Comparison of ENCODE assay signal across 11 cellular contexts in genomic region chr7:29806793-29807178, GRCh38. TPM values are rescaled to one million over a fixed set of nuclear protein-coding genes. Genes with fewer than 3 reads are reported as not detected.
A peak's percentile ranks its signal among the peaks of the same experiment; 100 is the strongest.
DNase-seq lines count a peak whose midpoint lies in the region; ATAC-seq, FAIRE-seq and TF ChIP-seq lines count a peak whose summit lies in the region.
"Had no signal": no experiment of that assay in that cellular context is flagged by ENCODE, and none has a peak within 500 bp of the region (broad histone marks: within the 10 kb centered on the region; RNA-seq: fewer than 3 reads in every experiment).

No MANE protein-coding gene starts in this region.

- no peaks in the 10 kb centered on the region for H3K36me3 Mint-ChIP-seq in activated T-cell treated with anti-CD3 and anti-CD28 coated beads, Interleukin-2, amount 50 U/mL, for 24 hours (ENCODE audit: low read depth)

- TF ChIP-seq POLR2A in endothelial cell of umbilical vein (IDR thresholded peaks at IDR 0.05; ENCODE audit: low read depth, low read length) (no peak), upper lobe of left lung (IDR thresholded peaks at IDR 0.05) (no peak), GM18505 (IDR thresholded peaks at IDR 0.05; ENCODE audit: borderline replicate concordance, extremely low read depth, insufficient read depth, insufficient read length) (no peak)

- CTCF ChIA-PET in endothelial cell of umbilical vein (lab: Charles Lee) = interaction anchor here (1.0 to 1.4 kb wide), 4 partner anchors 11 to 171 kb away, joined by 3 to 5 read pairs (median 4); no protein-coding TSS in a partner anchor

- H3K36me3 ChIP-seq in endothelial cell of umbilical vein (ENCODE audit: control insufficient read depth in 2 of 2, extremely low read depth in 1 of 2, insufficient read depth in 2 of 2, low read length in 2 of 2) (no peaks in the 10 kb centered on the region), muscle layer of colon (ENCODE audit: insufficient read depth, low read length) (no peaks in the 10 kb centered on the region), upper lobe of left lung (no peaks in the 10 kb centered on the region)

- no peak overlapping the region for H3K9ac ChIP-seq in endothelial cell of umbilical vein (replicated peaks; ENCODE audit: extremely low read depth, insufficient read depth, low read length)
- no peak overlapping the region for H3K9ac ChIP-seq in muscle layer of colon (ENCODE audit: low read length)

- H3K4me1 ChIP-seq in endothelial cell of umbilical vein (ENCODE audit: control insufficient read depth, extremely low read depth, insufficient read depth, low read length) (peaks cover 3% of the 10 kb centered on the region), muscle layer of colon (ENCODE audit: insufficient read depth, low read length) (peaks cover 5% of the 10 kb centered on the region), upper lobe of left lung (peaks cover 9 to 30% (median 16%) of the 10 kb centered on the region in 4 donors)

- H3K4me1 Mint-ChIP-seq in activated T-cell treated with anti-CD3 and anti-CD28 coated beads, Interleukin-2, amount 50 U/mL, for 24 hours (ENCODE audit: low read depth) = peaks cover 3% of the 10 kb centered on the region

- peak overlapping the region; percentile 53 for H3K4me3 Mint-ChIP-seq in activated T-cell treated with anti-CD3 and anti-CD28 coated beads, Interleukin-2, amount 50 U/mL, for 24 hours

- no peak for TF ChIP-seq CTCF in endothelial cell of umbilical vein (IDR thresholded peaks at IDR 0.05; ENCODE audit: extremely low read depth in 1 of 2, insufficient read depth in 1 of 2, low read depth in 1 of 2, low read length in 2 of 2)
- no peak for TF ChIP-seq CTCF in upper lobe of left lung (IDR thresholded peaks at IDR 0.05)

- H2AFZ ChIP-seq in endothelial cell of umbilical vein (ENCODE audit: low read depth, low read length) = peak overlapping the region; percentile 41

- no peaks in the 10 kb centered on the region for H4K20me1 ChIP-seq in endothelial cell of umbilical vein (replicated peaks; ENCODE audit: control insufficient read depth, extremely low read depth, insufficient read depth, low read length)

- H3K79me2 ChIP-seq in endothelial cell of umbilical vein (ENCODE audit: control insufficient read depth, insufficient read depth, low read length) = no peaks in the 10 kb centered on the region

- dilution Hi-C loops in endothelial cell of umbilical vein (cut with MboI; ENCODE audit: extremely low pct_ligation_motif_present, low sequenced_read_pairs) = no loop called here

- no peaks in the 10 kb centered on the region for H3K9me1 ChIP-seq in endothelial cell of umbilical vein (replicated peaks; ENCODE audit: control insufficient read depth, extremely low read depth, insufficient read depth, low read length)

- ATAC-seq in upper lobe of left lung (ENCODE audit: low FRiP score in 2 of 2) = peak in 1 of 2 donors; percentile 59
- ATAC-seq in GM18505 (IDR thresholded peaks at IDR 0.05; ENCODE audit: unreplicated experiment) = no peak
- ATAC-seq in HG02763 (IDR thresholded peaks at IDR 0.05; ENCODE audit: unreplicated experiment) = no peak

- POLR2A ChIA-PET in endothelial cell of umbilical vein (lab: Charles Lee) = no interaction called here

- H3K27ac ChIP-seq in endothelial cell of umbilical vein (ENCODE audit: insufficient read depth, low read depth, low read length) = no peak overlapping the region
- H3K27ac ChIP-seq in muscle layer of colon (ENCODE audit: low read depth, low read length) = no peak overlapping the region
- H3K27ac ChIP-seq in upper lobe of left lung = no peak overlapping the region

- no peak for FAIRE-seq in endothelial cell of umbilical vein (lab: Jason Lieb, UNC)

- 0 to 14% methylated on average over 7 to 14 of the region's 41 CpGs for WGBS in upper lobe of left lung, 2 donors

- no peak for DNase-seq in activated T-cell treated with anti-CD3 and anti-CD28 coated beads, Interleukin-2, amount 50 U/mL, for 24 hours
- DNase-seq in activated T-cell treated with anti-CD3 and anti-CD28 coated beads for 4 hours (no peak), endothelial cell of umbilical vein (ENCODE audit: low read depth, low spot score) (no peak), upper lobe of left lung (no peak), glomerular visceral epithelial cell (ENCODE audit: extremely low spot score) (no peak)
- DNase-seq: activated effector memory CD4-positive, alpha-beta T cell treated with anti-CD3 and anti-CD28 coated beads, Interleukin-2, amount 50 U/mL, for 16 hours had no signal

- intact Hi-C loops in endothelial cell of umbilical vein (cut with micrococcal nuclease) = loop anchor here (5.0 kb wide), 1 partner anchor 59 kb away; no protein-coding TSS in a partner anchor

- H3K4me3 ChIP-seq in endothelial cell of umbilical vein (replicated peaks in 1 of 3; ENCODE audit: insufficient read depth in 1 of 3, low read depth in 1 of 3, low read length in 3 of 3) = peak overlapping the region in 1 of 3 experiments; percentile 30
- peak overlapping the region; percentile 47 to 50 for H3K4me3 ChIP-seq in muscle layer of colon (ENCODE audit: low read depth in 1 of 2, low read length in 2 of 2)
- peak overlapping the region; percentile 22 to 57 (median 48) for H3K4me3 ChIP-seq in upper lobe of left lung

- H3K27me3 ChIP-seq in endothelial cell of umbilical vein (ENCODE audit: control insufficient read depth in 2 of 2, insufficient read depth in 2 of 2, low read length in 2 of 2) (peaks cover 46 to 63% of the 10 kb centered on the region in 2 experiments), muscle layer of colon (ENCODE audit: control insufficient read depth in 1 of 2, insufficient read depth in 2 of 2, low read length in 2 of 2) (peaks cover 14 to 23% of the 10 kb centered on the region in 2 donors), upper lobe of left lung (peaks cover 0 to 27% (median 18%) of the 10 kb centered on the region in 4 donors)

- no peak for TF ChIP-seq EP300 in upper lobe of left lung (IDR thresholded peaks at IDR 0.05)

- no peak overlapping the region for H3K27ac Mint-ChIP-seq in activated T-cell treated with anti-CD3 and anti-CD28 coated beads, Interleukin-2, amount 50 U/mL, for 24 hours

- H3K9me3 ChIP-seq in endothelial cell of umbilical vein (replicated peaks; ENCODE audit: control insufficient read depth, insufficient read depth, low read length) = no peaks in the 10 kb centered on the region
- H3K9me3 ChIP-seq in muscle layer of colon (ENCODE audit: low read length) = no peaks in the 10 kb centered on the region
- no peaks in the 10 kb centered on the region for H3K9me3 ChIP-seq in upper lobe of left lung

- H3K9me3 Mint-ChIP-seq in activated T-cell treated with anti-CD3 and anti-CD28 coated beads, Interleukin-2, amount 50 U/mL, for 24 hours = no peaks in the 10 kb centered on the region

- BruUV-seq in endothelial cell of umbilical vein (replicated peaks; lab: Mats Ljungman, UMichigan) = no TSS peak

- H3K4me2 ChIP-seq in endothelial cell of umbilical vein (ENCODE audit: insufficient read depth, low read length) = peak overlapping the region; percentile 44

- peaks cover 81% of the 10 kb centered on the region for H3K27me3 Mint-ChIP-seq in activated T-cell treated with anti-CD3 and anti-CD28 coated beads, Interleukin-2, amount 50 U/mL, for 24 hours

TF ChIP-seq in endothelial cell of umbilical vein, 7 proteins besides CTCF, POLR2A, EP300 and RAD21:
- no peak for TF ChIP-seq POLR2AphosphoS5 (IDR thresholded peaks at IDR 0.05; ENCODE audit: insufficient read depth, low read depth, low read length)
- TF ChIP-seq EZH2 (IDR thresholded peaks at IDR 0.05; ENCODE audit: borderline replicate concordance, low read depth, low read length, severe bottlenecking) = peak; percentile 45
TF ChIP-seq in endothelial cell of umbilical vein: peak in this region for 1.

RNA-seq across cellular contexts. Expression of gene WIPF3, which starts 0.5 kb away (rescaled TPM):
- 0.35 TPM in 1 of 2 replicates, not detected in the other for total RNA-seq in endothelial cell of umbilical vein
- 0.01 and 0.03 TPM in 2 replicates for polyA plus RNA-seq in endothelial cell of umbilical vein
- 0.05 and 0.07 TPM in 2 replicates for polyA plus RNA-seq in endothelial cell of umbilical vein (2011; cell fraction: cytosol; rRNA removed)
- polyA plus RNA-seq in endothelial cell of umbilical vein (2011; cell fraction: nucleus; rRNA removed) = 0.03 and 0.08 TPM in 2 replicates
- 0.04 TPM in 1 of 2 replicates, not detected in the other for polyA plus RNA-seq in endothelial cell of umbilical vein (2012)
- 0.06 TPM in 1 of 2 replicates, not detected in the other for polyA minus RNA-seq in endothelial cell of umbilical vein
- polyA minus RNA-seq in endothelial cell of umbilical vein (2011; cell fraction: cytosol; rRNA and poly(A)+ RNA removed) = not detected
- polyA minus RNA-seq in endothelial cell of umbilical vein (2011; cell fraction: nucleus; rRNA and poly(A)+ RNA removed) = not detected in 2 replicates
- 1 to 10 TPM in 2 of 6 donors, under 1 TPM in 2, not detected in 2; 0.34 to 1.3 (median 0.96) TPM for total RNA-seq in upper lobe of left lung
- total RNA-seq: RPMI7951 had no signal
- polyA plus RNA-seq: AG04450 had no signal
